8 cellular contexts compared by ENCODE assay signal in genomic region chr19:10864538-10864899, GRCh38. TPM values are rescaled to one million over a fixed set of nuclear protein-coding genes. Genes with fewer than 3 reads are reported as not detected.
DNase-seq lines count a peak whose midpoint lies in the region; ATAC-seq and TF ChIP-seq lines count a peak whose summit lies in the region.

No MANE protein-coding gene starts in this region.

- CTCF ChIA-PET in HEK293T (lab: Yijun Ruan, JAX) = interaction anchor here (0.5 to 4.5 kb wide), 30 partner anchors 8 to 1011 kb away, joined by 3 to 48 read pairs (median 4); partner anchors contain the start of genes DNM2, QTRT1 and TMED1

- peaks cover 29 to 71% (median 46%) of the 10 kb centered on the region in 10 experiments for H3K4me1 ChIP-seq in BLaER1 treated with 17β-estradiol and CSF1 and Interleukin-3, amounts not matched to agents 10 nM and 100 nM
- peaks cover 8% of the 10 kb centered on the region for H3K4me1 ChIP-seq in colonic mucosa

- 12% methylated on average over 6 of the region's 6 CpGs for WGBS in lower leg skin, 2 donors

- H3K4me2 ChIP-seq in BLaER1 treated with 17β-estradiol and CSF1 and Interleukin-3, amounts not matched to agents 10 nM and 100 nM = peak overlapping the region in 10 of 11 experiments; percentile 16 to 62 (median 50); a peak in 18 of 22 replicates

- DNase-seq in HEK293T (ENCODE audit: extremely low spot score) = peak; percentile 81
- peak; percentile 48 for DNase-seq in NCI-H510A (lab: John Stamatoyannopoulos, UW)
- peak; percentile 78 to 84 for DNase-seq in activated CD4-positive, alpha-beta T cell treated with anti-CD3 and anti-CD28 coated beads for 4 hours
- peak; percentile 92 for DNase-seq in colonic mucosa
- DNase-seq in lower leg skin (ENCODE audit: low spot score in 2 of 2) = peak; percentile 82 to 97
- peak; percentile 80 to 82 for DNase-seq in stimulated activated CD4-positive, alpha-beta T cell treated with anti-CD3 and anti-CD28 coated beads, Interleukin-4, amount 100 ng/mL, for 48 hours (ENCODE audit: low read depth in 2 of 2)

- no peak for TF ChIP-seq POLR2A in lower leg skin (IDR thresholded peaks at IDR 0.05)

- peaks cover 0 to 15% (median 0%) of the 10 kb centered on the region in 11 experiments; a peak in 8 of 22 replicates for H3K36me3 ChIP-seq in BLaER1 treated with 17β-estradiol and CSF1 and Interleukin-3, amounts not matched to agents 10 nM and 100 nM
- no peaks in the 10 kb centered on the region for H3K36me3 ChIP-seq in colonic mucosa

- H3K27me3 ChIP-seq in BLaER1 treated with 17β-estradiol and CSF1 and Interleukin-3, amounts not matched to agents 10 nM and 100 nM = no peaks in the 10 kb centered on the region
- H3K27me3 ChIP-seq in colonic mucosa = no peaks in the 10 kb centered on the region

- H3K9ac ChIP-seq in BLaER1 treated with 17β-estradiol and CSF1 and Interleukin-3, amounts not matched to agents 10 nM and 100 nM = peak overlapping the region in 6 of 11 experiments; percentile 8 to 60 (median 30); a peak in 7 of 22 replicates
- no peak overlapping the region for H3K9ac ChIP-seq in colonic mucosa (ENCODE audit: low read depth in 2 of 2, low read length in 2 of 2)

- intact Hi-C loops in colonic mucosa (cut with DNase I) (loop anchor here (2.0 kb wide), 1 partner anchor 152 kb away; no protein-coding TSS in a partner anchor), lower leg skin (cut with DNase I; ENCODE audit: low total_unique reads) (loop anchor here (5.0 kb wide), 1 partner anchor 147 kb away; the partner anchor contains the start of gene DNM2)

- no peaks in the 10 kb centered on the region for H4K20me1 ChIP-seq in BLaER1 treated with 17β-estradiol and CSF1 and Interleukin-3, amounts not matched to agents 10 nM and 100 nM

- H3K9me3 ChIP-seq in BLaER1 treated with 17β-estradiol and CSF1 and Interleukin-3, amounts not matched to agents 10 nM and 100 nM (replicated peaks in 1 of 11) = no peaks in the 10 kb centered on the region
- no peaks in the 10 kb centered on the region for H3K9me3 ChIP-seq in colonic mucosa

- TF ChIP-seq CTCF in colonic mucosa (IDR thresholded peaks at IDR 0.05) (peak; percentile 87), lower leg skin (IDR thresholded peaks at IDR 0.05) (peak in 1 of 3 donors; percentile 66)

- H3K27ac ChIP-seq in BLaER1 treated with 17β-estradiol and CSF1 and Interleukin-3, amounts not matched to agents 10 nM and 100 nM = peak overlapping the region in 4 of 11 experiments; percentile 34 to 61 (median 41); a peak in 4 of 22 replicates
- H3K27ac ChIP-seq in colonic mucosa = no peak overlapping the region

- ATAC-seq in HG03097 (IDR thresholded peaks at IDR 0.05; ENCODE audit: low FRiP score, unreplicated experiment) = no peak

- POLR2A ChIA-PET in HEK293T (lab: Yijun Ruan, JAX) = interaction anchor here (0.6 to 6.1 kb wide), 6 partner anchors 12 to 163 kb away, joined by 3 to 72 read pairs (median 5); partner anchors contain the start of genes QTRT1 and TMED1

- H3K4me3 ChIP-seq in BLaER1 treated with 17β-estradiol and CSF1 and Interleukin-3, amounts not matched to agents 10 nM and 100 nM = no peak overlapping the region
- H3K4me3 ChIP-seq in colonic mucosa (no peak overlapping the region), lower leg skin (ENCODE audit: low read depth, poor library complexity, severe bottlenecking) (no peak overlapping the region)

TF ChIP-seq in HEK293T, 16 proteins besides CTCF, POLR2A, EP300 and RAD21:
- TF ChIP-seq TARDBP (IDR thresholded peaks at IDR 0.05) (no peak), ELF4 (IDR thresholded peaks at IDR 0.05) (no peak), HDGF (IDR thresholded peaks at IDR 0.05; ENCODE audit: borderline replicate concordance) (no peak), ARNT (IDR thresholded peaks at IDR 0.05) (no peak), SP1 (IDR thresholded peaks at IDR 0.05) (no peak), L3MBTL2 (conservative IDR thresholded peaks at IDR 0.05) (no peak), NFRKB (IDR thresholded peaks at IDR 0.05) (no peak), FOXM1 (IDR thresholded peaks at IDR 0.05; ENCODE audit: borderline replicate concordance) (no peak), LEF1 (IDR thresholded peaks at IDR 0.05; ENCODE audit: borderline replicate concordance) (no peak), SUZ12 (IDR thresholded peaks at IDR 0.05) (no peak), BHLHE40 (IDR thresholded peaks at IDR 0.05; ENCODE audit: borderline replicate concordance) (no peak), ZNF384 (IDR thresholded peaks at IDR 0.05) (no peak), CTBP1 (IDR thresholded peaks at IDR 0.05; ENCODE audit: borderline replicate concordance) (no peak), FOXK2 (IDR thresholded peaks at IDR 0.05) (no peak), FOXA1 (IDR thresholded peaks at IDR 0.05) (no peak), PKNOX1 (IDR thresholded peaks at IDR 0.05) (no peak)
TF ChIP-seq in HEK293T: peak in this region for 0.

RNA-seq across cellular contexts. Expression of gene CARM1, which starts 6.8 kb away (rescaled TPM):
- total RNA-seq in colonic mucosa = 10 to 100 TPM; 53.3 to 75.9 TPM
- total RNA-seq in lower leg skin = 10 to 100 TPM; 19.8 to 24.9 (median 21.2) TPM

RNA-seq across cellular contexts. Expression of gene C19orf38, which starts 16.3 kb away (rescaled TPM):
- 1 to 10 TPM in 1 of 2 donors, under 1 TPM in 1; 0.77 to 1.5 TPM for total RNA-seq in colonic mucosa
- under 1 TPM in 2 of 4 donors, not detected in 2; 0.42 to 0.91 TPM for total RNA-seq in lower leg skin

RNA-seq across cellular contexts. Expression of gene TMED1, which starts 28.5 kb away (rescaled TPM):
- total RNA-seq in colonic mucosa = 10 to 100 TPM; 21.2 to 22.5 TPM
- total RNA-seq in lower leg skin = 10 to 100 TPM; 14.4 to 34.9 (median 26.5) TPM

Comparison
In these comparisons a context has a peak if more than half of its experiments do, and no peak if none do; other contexts are left out.
1. H3K9ac ChIP-seq: peak in BLaER1 treated with 17β-estradiol and CSF1 and Interleukin-3, amounts not matched to agents 10 nM and 100 nM (6 of 11); none in colonic mucosa (0 of 2).
2. Peak in every context shown above with its lines, with median percentiles within 50 percentile points of each other: DNase-seq.